In the genomic region with DNA sequence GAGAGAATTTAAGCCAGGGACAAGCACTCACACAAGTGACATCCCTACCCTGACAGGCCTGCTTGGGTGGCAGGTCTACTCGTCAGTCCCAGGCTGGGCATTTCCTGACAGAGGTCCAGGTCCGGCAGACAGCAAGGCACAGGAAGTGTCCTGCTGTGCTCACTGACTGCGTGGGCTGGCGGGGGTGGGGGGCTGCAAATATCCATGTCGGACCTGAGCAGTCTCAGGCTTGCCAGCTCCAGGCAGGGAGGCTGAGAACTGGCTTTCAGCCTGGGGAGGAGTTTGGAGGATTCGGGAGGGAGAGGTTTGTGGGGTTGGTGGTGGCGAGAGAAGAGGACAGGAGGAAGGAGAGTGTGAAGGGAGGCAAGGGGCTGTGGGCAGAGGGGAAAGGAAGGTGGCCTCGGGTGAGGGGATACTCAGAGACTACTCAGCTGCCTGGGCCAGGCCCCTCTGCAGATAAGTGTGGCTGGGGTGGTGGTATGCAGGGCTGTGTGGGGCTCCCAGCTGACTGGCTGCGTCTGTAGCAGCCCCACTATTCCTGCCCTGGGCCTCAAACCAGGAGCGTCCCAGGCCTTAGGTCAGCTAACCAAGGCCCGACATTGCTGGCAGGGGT, we compare ENCODE assay signal across 9 cellular contexts. TPM values are rescaled to one million over a fixed set of nuclear protein-coding genes. Genes with fewer than 3 reads are reported as not detected.
DNase-seq lines count a peak whose midpoint lies in the region; ATAC-seq and TF ChIP-seq lines count a peak whose summit lies in the region.
"Had no signal": no experiment of that assay in that cellular context is flagged by ENCODE, and none has a peak within 500 bp of the region (broad histone marks: within the 10 kb centered on the region; RNA-seq: fewer than 3 reads in every experiment).

No MANE protein-coding gene starts in this region.

- H3K27ac Mint-ChIP-seq in natural killer cell treated with Interleukin-12 subunit alpha and Interleukin-12 subunit beta and Interleukin-15 and Interleukin-18, amount 100 ng/mL, for 72 hours, result peak overlapping the region; percentile 50 to 75
- H3K27ac Mint-ChIP-seq in natural killer cell (peak overlapping the region in 1 of 2 donors; percentile 85), neural crest cell (ENCODE audit: unreplicated experiment) (peak overlapping the region; percentile 62)
- no peak overlapping the region for H3K27ac Mint-ChIP-seq in stimulated activated naive B cell treated with anti-CD40 and anti-IgM and Interleukin-4, amounts not matched to agents 10 μg/mL and 1 μg/mL and 100 μg/mL, for 72 hours

- peaks cover 40 to 67% of the 10 kb centered on the region in 2 donors for H3K4me1 ChIP-seq in duodenal mucosa (ENCODE audit: control insufficient read depth in 1 of 2, insufficient read depth in 2 of 2, low read length in 2 of 2)
- H3K4me1 ChIP-seq in mucosa of descending colon (ENCODE audit: low read depth), result peaks cover 25% of the 10 kb centered on the region

- no peak overlapping the region for H3K4me3 ChIP-seq in duodenal mucosa (ENCODE audit: low read depth in 1 of 2, low read length in 2 of 2)
- H3K4me3 ChIP-seq in mucosa of descending colon, result no peak overlapping the region

- no peaks in the 10 kb centered on the region for H3K9me3 Mint-ChIP-seq in natural killer cell treated with Interleukin-12 subunit alpha and Interleukin-12 subunit beta and Interleukin-15 and Interleukin-18, amount 100 ng/mL, for 72 hours
- H3K9me3 Mint-ChIP-seq in natural killer cell (no peaks in the 10 kb centered on the region), neural crest cell (no peaks in the 10 kb centered on the region)
- no peaks in the 10 kb centered on the region for H3K9me3 Mint-ChIP-seq in stimulated activated naive B cell treated with anti-CD40 and anti-IgM and Interleukin-4, amounts not matched to agents 10 μg/mL and 1 μg/mL and 100 μg/mL, for 72 hours

- TF ChIP-seq CTCF in natural killer cell (IDR thresholded peaks at IDR 0.05) (no peak), neural crest cell (conservative IDR thresholded peaks at IDR 0.05) (no peak), mucosa of descending colon (IDR thresholded peaks at IDR 0.05) (no peak)

- H3K27me3 ChIP-seq in duodenal mucosa (ENCODE audit: control insufficient read depth in 1 of 2, insufficient read depth in 2 of 2, low read length in 2 of 2), result peaks cover 6 to 8% of the 10 kb centered on the region in 2 donors

- H3K4me1 Mint-ChIP-seq in natural killer cell treated with Interleukin-12 subunit alpha and Interleukin-12 subunit beta and Interleukin-15 and Interleukin-18, amount 100 ng/mL, for 72 hours (ENCODE audit: low read depth in 2 of 2), result peaks cover 36 to 49% of the 10 kb centered on the region in 2 donors
- H3K4me1 Mint-ChIP-seq in natural killer cell, result peaks cover 17 to 48% of the 10 kb centered on the region in 2 donors
- H3K4me1 Mint-ChIP-seq in neural crest cell, result peaks cover 33% of the 10 kb centered on the region
- H3K4me1 Mint-ChIP-seq in stimulated activated naive B cell treated with anti-CD40 and anti-IgM and Interleukin-4, amounts not matched to agents 10 μg/mL and 1 μg/mL and 100 μg/mL, for 72 hours, result peaks cover 38 to 64% of the 10 kb centered on the region in 2 donors

- no peak for ATAC-seq in natural killer cell treated with Interleukin-12 subunit alpha and Interleukin-12 subunit beta and Interleukin-15 and Interleukin-18, amount 100 ng/mL, for 72 hours
- no peak for ATAC-seq in natural killer cell
- ATAC-seq in HG03457 (IDR thresholded peaks at IDR 0.05; ENCODE audit: unreplicated experiment), result no peak
- no peak for ATAC-seq in mucosa of descending colon
- ATAC-seq in stimulated activated naive B cell treated with anti-CD40 and anti-IgM and Interleukin-4, amounts not matched to agents 10 μg/mL and 1 μg/mL and 100 μg/mL, for 72 hours (replicated peaks), result no peak

- H3K9me3 ChIP-seq in duodenal mucosa (ENCODE audit: control insufficient read depth in 1 of 2, low read length in 2 of 2) (no peaks in the 10 kb centered on the region), mucosa of descending colon (no peaks in the 10 kb centered on the region)

- H3K9ac ChIP-seq in duodenal mucosa (ENCODE audit: low read depth in 1 of 2, low read length in 2 of 2), result peak overlapping the region; percentile 28 to 47

- intact Hi-C loops in natural killer cell (cut with micrococcal nuclease), result no loop called here
- intact Hi-C loops in mucosa of descending colon (cut with DNase I, micrococcal nuclease), result no loop called here

- no peaks in the 10 kb centered on the region for H3K27me3 Mint-ChIP-seq in natural killer cell treated with Interleukin-12 subunit alpha and Interleukin-12 subunit beta and Interleukin-15 and Interleukin-18, amount 100 ng/mL, for 72 hours
- H3K27me3 Mint-ChIP-seq in natural killer cell (ENCODE audit: low read depth in 2 of 2) (no peaks in the 10 kb centered on the region), neural crest cell (ENCODE audit: low read depth) (peaks cover 48% of the 10 kb centered on the region)
- peaks cover 8 to 10% of the 10 kb centered on the region in 2 donors for H3K27me3 Mint-ChIP-seq in stimulated activated naive B cell treated with anti-CD40 and anti-IgM and Interleukin-4, amounts not matched to agents 10 μg/mL and 1 μg/mL and 100 μg/mL, for 72 hours

- H3K36me3 ChIP-seq in duodenal mucosa (ENCODE audit: control insufficient read depth in 1 of 2, insufficient read depth in 2 of 2, low read length in 2 of 2) (peaks cover 5 to 45% of the 10 kb centered on the region in 2 donors), mucosa of descending colon (ENCODE audit: low read depth) (no peaks in the 10 kb centered on the region)

- no peak for DNase-seq in natural killer cell treated with Interleukin-12 subunit alpha and Interleukin-12 subunit beta and Interleukin-15 and Interleukin-18, amount 100 ng/mL, for 72 hours (ENCODE audit: low spot score)
- DNase-seq in natural killer cell, result no peak
- DNase-seq in neural crest cell (ENCODE audit: low read depth, low spot score), result no peak
- no peak for DNase-seq in NCI-H1694 treated with DMSO at 0.1 percent for 48 hours (lab: John Stamatoyannopoulos, UW)
- DNase-seq in mucosa of descending colon, result no peak
- DNase-seq in stimulated activated naive B cell treated with anti-CD40 and anti-IgM and Interleukin-4, amounts not matched to agents 10 μg/mL and 1 μg/mL and 100 μg/mL, for 72 hours, result no peak
- DNase-seq: Calu3 had no signal

- H3K27ac ChIP-seq in duodenal mucosa (ENCODE audit: low read depth, low read length), result peak overlapping the region; percentile 82

- H3K4me3 Mint-ChIP-seq in natural killer cell treated with Interleukin-12 subunit alpha and Interleukin-12 subunit beta and Interleukin-15 and Interleukin-18, amount 100 ng/mL, for 72 hours, result no peak overlapping the region
- H3K4me3 Mint-ChIP-seq in natural killer cell, result no peak overlapping the region
- H3K4me3 Mint-ChIP-seq in neural crest cell, result no peak overlapping the region
- no peak overlapping the region for H3K4me3 Mint-ChIP-seq in stimulated activated naive B cell treated with anti-CD40 and anti-IgM and Interleukin-4, amounts not matched to agents 10 μg/mL and 1 μg/mL and 100 μg/mL, for 72 hours

- H3K36me3 Mint-ChIP-seq in natural killer cell treated with Interleukin-12 subunit alpha and Interleukin-12 subunit beta and Interleukin-15 and Interleukin-18, amount 100 ng/mL, for 72 hours, result peaks cover 4% of the 10 kb centered on the region
- H3K36me3 Mint-ChIP-seq in natural killer cell (no peaks in the 10 kb centered on the region), neural crest cell (ENCODE audit: low read depth) (peaks cover 17% of the 10 kb centered on the region)
- H3K36me3 Mint-ChIP-seq in stimulated activated naive B cell treated with anti-CD40 and anti-IgM and Interleukin-4, amounts not matched to agents 10 μg/mL and 1 μg/mL and 100 μg/mL, for 72 hours, result peaks cover 67% of the 10 kb centered on the region in 2 donors

RNA-seq across cellular contexts. Expression of gene HIC1, which starts 7.8 kb away (rescaled TPM):
- total RNA-seq in natural killer cell treated with Interleukin-12 subunit alpha and Interleukin-12 subunit beta and Interleukin-15 and Interleukin-18, amount 100 ng/mL, for 72 hours, result 10 to 100 TPM; 24.8 to 56.7 TPM
- total RNA-seq in natural killer cell (10 to 100 TPM; 19.2 to 26.4 (median 20.7) TPM), neural crest cell (0.37 and 0.82 TPM in 2 replicates), mucosa of descending colon (10 to 100 TPM in 2 of 3 donors, 1 to 10 TPM in 1; 6.0 to 28.9 (median 13.5) TPM)

RNA-seq across cellular contexts. Expression of gene OVCA2, which starts 20.9 kb away (rescaled TPM):
- 10 to 100 TPM; 35.5 to 49.8 TPM for total RNA-seq in natural killer cell treated with Interleukin-12 subunit alpha and Interleukin-12 subunit beta and Interleukin-15 and Interleukin-18, amount 100 ng/mL, for 72 hours
- total RNA-seq in natural killer cell, result 10 to 100 TPM; 27.9 to 33.8 (median 28.5) TPM
- 25.6 and 29.8 TPM in 2 replicates for total RNA-seq in neural crest cell
- total RNA-seq in mucosa of descending colon, result 10 to 100 TPM; 25.3 to 35.5 (median 33.0) TPM

RNA-seq across cellular contexts. Expression of gene DPH1, which starts 32.7 kb away (rescaled TPM):
- total RNA-seq in natural killer cell treated with Interleukin-12 subunit alpha and Interleukin-12 subunit beta and Interleukin-15 and Interleukin-18, amount 100 ng/mL, for 72 hours, result 10 to 100 TPM; 32.5 to 34.7 TPM
- total RNA-seq in natural killer cell (10 to 100 TPM; 60.2 to 65.2 (median 63.2) TPM), neural crest cell (29.7 and 35.1 TPM in 2 replicates), mucosa of descending colon (10 to 100 TPM; 33.1 to 43.7 (median 42.2) TPM)

RNA-seq across cellular contexts. Expression of gene RTN4RL1, which starts 37.5 kb away (rescaled TPM):
- not detected for total RNA-seq in natural killer cell treated with Interleukin-12 subunit alpha and Interleukin-12 subunit beta and Interleukin-15 and Interleukin-18, amount 100 ng/mL, for 72 hours
- total RNA-seq in natural killer cell (under 1 TPM in 2 of 3 donors, not detected in 1; 0.15 to 0.23 TPM), neural crest cell (0.36 and 0.47 TPM in 2 replicates), mucosa of descending colon (under 1 TPM; 0.14 to 0.47 (median 0.43) TPM)
- total RNA-seq: Calu3 had no signal
